8 cellular contexts compared by ENCODE assay signal in genomic region chr6:137493218-137494038, GRCh38. TPM values are rescaled to one million over a fixed set of nuclear protein-coding genes. Genes with fewer than 3 reads are reported as not detected.
DNase-seq lines count a peak whose midpoint lies in the region; ATAC-seq and TF ChIP-seq lines count a peak whose summit lies in the region.

No MANE protein-coding gene starts in this region.

- peak; percentile 32 for DNase-seq in GM10266 (ENCODE audit: extremely low spot score)
- peak in 3 of 34 experiments; percentile 15 to 21 (median 20) for DNase-seq in T-cell
- no peak for DNase-seq in effector memory CD8-positive, alpha-beta T cell
- no peak for DNase-seq in omental fat pad (ENCODE audit: low spot score)
- no peak for DNase-seq in SW 1271 (lab: John Stamatoyannopoulos, UW)
- DNase-seq in dorsolateral prefrontal cortex, result no peak

- TF ChIP-seq CTCF in GM10266 (IDR thresholded peaks at IDR 0.05; ENCODE audit: control insufficient read depth, insufficient read depth, low read depth, missing control alignments) (no peak), omental fat pad (IDR thresholded peaks at IDR 0.05) (no peak), dorsolateral prefrontal cortex (IDR thresholded peaks at IDR 0.05 in 54 of 56, conservative IDR thresholded peaks at IDR 0.05 in 2 of 56; ENCODE audit: low read depth in 1 of 56, partially characterized antibody in 56 of 56) (no peak)

- no peaks in the 10 kb centered on the region for H3K9me3 Mint-ChIP-seq in T-cell
- H3K9me3 Mint-ChIP-seq in effector memory CD8-positive, alpha-beta T cell, result no peaks in the 10 kb centered on the region

- intact Hi-C loops in dorsolateral prefrontal cortex (cut with DNase I), result no loop called here

- peak overlapping the region; percentile 41 to 60 (median 47) for H3K4me3 Mint-ChIP-seq in T-cell
- peak overlapping the region; percentile 49 to 71 for H3K4me3 Mint-ChIP-seq in effector memory CD8-positive, alpha-beta T cell

- peaks cover 2% of the 10 kb centered on the region for H3K36me3 Mint-ChIP-seq in T-cell
- peaks cover 26% of the 10 kb centered on the region for H3K36me3 Mint-ChIP-seq in effector memory CD8-positive, alpha-beta T cell (ENCODE audit: insufficient read depth)

- H3K27me3 Mint-ChIP-seq in T-cell, result peaks cover 82 to 94% of the 10 kb centered on the region in 2 donors
- H3K27me3 Mint-ChIP-seq in effector memory CD8-positive, alpha-beta T cell, result peaks cover 93 to 100% of the 10 kb centered on the region in 2 donors

- H3K27ac Mint-ChIP-seq in T-cell, result peak overlapping the region in 1 of 2 donors; percentile 37
- H3K27ac Mint-ChIP-seq in effector memory CD8-positive, alpha-beta T cell, result no peak overlapping the region

- peaks cover 53 to 100% (median 100%) of the 10 kb centered on the region in 45 donors for H3K27me3 ChIP-seq in dorsolateral prefrontal cortex

- CTCF ChIA-PET in T-cell (lab: Charles Lee), result no interaction called here

- no peak overlapping the region for H3K27ac ChIP-seq in dorsolateral prefrontal cortex

- peaks cover 58 to 73% (median 68%) of the 10 kb centered on the region in 3 donors for H3K4me1 Mint-ChIP-seq in T-cell
- peaks cover 37 to 44% of the 10 kb centered on the region in 2 donors for H3K4me1 Mint-ChIP-seq in effector memory CD8-positive, alpha-beta T cell (ENCODE audit: low read depth in 2 of 2)

- peak overlapping the region in 25 of 59 donors; percentile 7 to 49 (median 29) for H3K4me3 ChIP-seq in dorsolateral prefrontal cortex

- POLR2A ChIA-PET in T-cell (lab: Charles Lee), result no interaction called here

- ATAC-seq in T-cell (replicated peaks in 1 of 4) (peak; percentile 29 to 41 (median 32)), omental fat pad (ENCODE audit: low FRiP score) (peak; percentile 10), GM19328 (IDR thresholded peaks at IDR 0.05; ENCODE audit: unreplicated experiment) (no peak), GM18861 (IDR thresholded peaks at IDR 0.05; ENCODE audit: unreplicated experiment) (no peak)
- ATAC-seq in effector memory CD8-positive, alpha-beta T cell (replicated peaks), result peak; percentile 54

RNA-seq across cellular contexts. Expression of gene OLIG3, which starts 0.8 kb away (rescaled TPM):
- total RNA-seq in T-cell, result not detected
- not detected for total RNA-seq in omental fat pad
- not detected for total RNA-seq in dorsolateral prefrontal cortex

Comparison
In these comparisons a context has a peak if more than half of its experiments do, and no peak if none do; other contexts are left out.
1. ATAC-seq: peak in T-cell (4 of 4), effector memory CD8-positive, alpha-beta T cell (single experiment) and omental fat pad (single experiment); none in GM19328 (single experiment) and GM18861 (single experiment).